9 cellular contexts compared by ENCODE assay signal in the genomic region with DNA sequence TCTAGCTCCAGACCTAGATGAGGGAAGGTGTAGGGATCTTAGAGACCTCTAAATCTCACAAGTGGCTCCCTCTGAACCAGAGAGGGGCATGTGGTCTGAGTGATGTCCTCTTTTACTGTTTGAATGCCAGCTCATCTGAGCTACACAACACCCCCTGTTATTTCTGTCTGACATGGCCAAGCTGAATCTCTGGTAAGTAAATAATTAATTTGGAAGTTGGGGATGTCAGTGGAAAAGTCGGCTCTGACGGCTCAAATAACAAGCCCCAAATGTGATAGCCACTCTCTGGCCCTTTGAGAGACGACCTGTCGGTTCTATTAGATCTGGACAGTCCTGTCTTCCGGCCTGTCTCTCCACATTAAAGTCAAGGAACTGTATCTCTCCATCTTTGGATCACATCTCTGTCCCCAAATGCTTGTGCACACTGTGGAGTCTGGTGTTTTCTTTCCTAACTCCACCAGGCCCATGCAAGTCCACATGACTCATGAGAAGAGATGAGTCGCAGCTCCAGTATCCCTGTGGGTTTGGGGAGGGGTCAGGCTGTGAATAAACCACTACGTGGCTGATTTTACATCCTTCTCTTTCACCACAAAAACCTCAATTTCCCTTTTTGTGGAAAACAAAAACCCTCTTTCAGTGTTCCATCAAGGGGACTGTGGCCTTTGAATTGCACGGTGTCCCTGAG. TPM values are rescaled to one million over a fixed set of nuclear protein-coding genes. Genes with fewer than 3 reads are reported as not detected.
A peak's percentile ranks its signal among the peaks of the same experiment; 100 is the strongest.
DNase-seq lines count a peak whose midpoint lies in the region; ATAC-seq and TF ChIP-seq lines count a peak whose summit lies in the region.
"Had no signal": no experiment of that assay in that cellular context is flagged by ENCODE, and none has a peak within 500 bp of the region (broad histone marks: within the 10 kb centered on the region; RNA-seq: fewer than 3 reads in every experiment).

No MANE protein-coding gene starts in this region.

- peaks cover 10% of the 10 kb centered on the region for H3K36me3 Mint-ChIP-seq in activated naive CD8-positive, alpha-beta T cell treated with anti-CD3 and anti-CD28 coated beads, Interleukin-2, amount 50 U/mL, for 24 hours (ENCODE audit: low read depth)

- peak; percentile 83 for ATAC-seq in activated naive CD8-positive, alpha-beta T cell treated with anti-CD3 and anti-CD28 coated beads, Interleukin-2, amount 50 U/mL, for 24 hours
- peak; percentile 29 for ATAC-seq in mucosa of descending colon
- no peak for ATAC-seq in HG03571 (IDR thresholded peaks at IDR 0.05; ENCODE audit: unreplicated experiment)

- intact Hi-C loops in mucosa of descending colon (cut with DNase I, micrococcal nuclease), result no loop called here

- peaks cover 64% of the 10 kb centered on the region for H3K4me1 Mint-ChIP-seq in activated naive CD8-positive, alpha-beta T cell treated with anti-CD3 and anti-CD28 coated beads, Interleukin-2, amount 50 U/mL, for 24 hours

- no peaks in the 10 kb centered on the region for H3K9me3 ChIP-seq in mucosa of descending colon

- peak overlapping the region; percentile 24 for H3K4me3 Mint-ChIP-seq in activated naive CD8-positive, alpha-beta T cell treated with anti-CD3 and anti-CD28 coated beads, Interleukin-2, amount 50 U/mL, for 24 hours

- H3K4me1 ChIP-seq in mucosa of descending colon (ENCODE audit: low read depth), result peaks cover 19% of the 10 kb centered on the region

- peak; percentile 92 for DNase-seq in AG10803 (ENCODE audit: low read depth)
- peak; percentile 94 for DNase-seq in M059J (ENCODE audit: low read depth)
- DNase-seq in activated naive CD8-positive, alpha-beta T cell treated with anti-CD3 and anti-CD28 coated beads, Interleukin-2, amount 50 U/mL, for 24 hours, result peak; percentile 46
- DNase-seq in mucosa of descending colon, result no peak
- no peak for DNase-seq in OCI-M2 (lab: John Stamatoyannopoulos, UW; ENCODE audit: unreplicated experiment)
- DNase-seq in superior temporal gyrus (ENCODE audit: extremely low spot score), result no peak
- no peak for DNase-seq in NCI-H748 treated with DMSO at 0.1 percent for 48 hours (lab: John Stamatoyannopoulos, UW)

- peak overlapping the region; percentile 80 for H3K27ac Mint-ChIP-seq in activated naive CD8-positive, alpha-beta T cell treated with anti-CD3 and anti-CD28 coated beads, Interleukin-2, amount 50 U/mL, for 24 hours

- H3K4me3 ChIP-seq in AG10803 (ENCODE audit: low read length) (no peak overlapping the region), mucosa of descending colon (no peak overlapping the region)
- H3K4me3 ChIP-seq: cardiac muscle cell had no signal

- TF ChIP-seq CTCF in AG10803 (conservative IDR thresholded peaks at IDR 0.05; ENCODE audit: low read length), result no peak
- no peak for TF ChIP-seq CTCF in mucosa of descending colon (IDR thresholded peaks at IDR 0.05)

- H3K36me3 ChIP-seq in mucosa of descending colon (ENCODE audit: low read depth), result no peaks in the 10 kb centered on the region
- H3K36me3 ChIP-seq: cardiac muscle cell had no signal

- no peaks in the 10 kb centered on the region for H3K9me3 Mint-ChIP-seq in activated naive CD8-positive, alpha-beta T cell treated with anti-CD3 and anti-CD28 coated beads, Interleukin-2, amount 50 U/mL, for 24 hours

- peaks cover 9% of the 10 kb centered on the region for H3K27me3 Mint-ChIP-seq in activated naive CD8-positive, alpha-beta T cell treated with anti-CD3 and anti-CD28 coated beads, Interleukin-2, amount 50 U/mL, for 24 hours

RNA-seq across cellular contexts. Expression of a gene that starts 52.5 kb away (rescaled TPM):
- total RNA-seq in M059J (2014; rRNA removed; shearing (Covaris generic)), result 1.9 and 4.1 TPM in 2 replicates
- 10 to 100 TPM; 15.0 to 97.2 (median 17.8) TPM for total RNA-seq in mucosa of descending colon

Comparison
In these comparisons a context has a peak if more than half of its experiments do, and no peak if none do; other contexts are left out.
1. DNase-seq: peak in AG10803 (single experiment), M059J (single experiment) and activated naive CD8-positive, alpha-beta T cell treated with anti-CD3 and anti-CD28 coated beads, Interleukin-2, amount 50 U/mL, for 24 hours (single experiment); none in mucosa of descending colon (0 of 3), OCI-M2 (single experiment), superior temporal gyrus (single experiment) and NCI-H748 treated with DMSO at 0.1 percent for 48 hours (single experiment).